11 cellular contexts compared by ENCODE assay signal in genomic region chr11:117621226-117621625, GRCh38.
DNase-seq lines count a peak whose midpoint lies in the region; ATAC-seq, FAIRE-seq and TF ChIP-seq lines count a peak whose summit lies in the region.
"Had no signal": no experiment of that assay in that cellular context is flagged by ENCODE, and none has a peak within 500 bp of the region (broad histone marks: within the 10 kb centered on the region; RNA-seq: fewer than 3 reads in every experiment).

No MANE protein-coding gene starts in this region.

- no peak overlapping the region for H2AFZ ChIP-seq in Karpas-422 (ENCODE audit: low read length)

- ATAC-seq in mucosa of descending colon, result no peak

- CTCF ChIA-PET in activated CD4-positive, alpha-beta memory T cell treated with anti-CD3 and anti-CD28 coated beads for 36 hours (lab: Charles Lee), result interaction anchor here (0.6 to 8.1 kb wide), 30 partner anchors 10 to 816 kb away, joined by 3 to 142 read pairs (median 3); no protein-coding TSS in a partner anchor
- CTCF ChIA-PET in activated CD4-positive, alpha-beta memory T cell treated with anti-CD3 and anti-CD28 coated beads, Interleukin-2, amount 10 ng/mL, durations not matched to agents 7 days and 5 days (lab: Charles Lee), result interaction anchor here (0.8 to 5.0 kb wide), 16 partner anchors 8 to 724 kb away, joined by 3 to 74 read pairs (median 4); no protein-coding TSS in a partner anchor

- no peaks in the 10 kb centered on the region for H3K9me2 ChIP-seq in Karpas-422 (replicated peaks; ENCODE audit: insufficient read depth, low read length)

- intact Hi-C loops in activated CD4-positive, alpha-beta memory T cell treated with anti-CD3 and anti-CD28 coated beads for 36 hours (cut with micrococcal nuclease), result loop anchor here (1.0 kb wide), 1 partner anchor 195 kb away; no protein-coding TSS in a partner anchor
- intact Hi-C loops in mucosa of descending colon (cut with DNase I, micrococcal nuclease), result no loop called here

- H3K4me3 Mint-ChIP-seq in activated CD4-positive, alpha-beta memory T cell treated with anti-CD3 and anti-CD28 coated beads for 36 hours, result no peak overlapping the region
- no peak overlapping the region for H3K4me3 Mint-ChIP-seq in activated CD4-positive, alpha-beta memory T cell treated with anti-CD3 and anti-CD28 coated beads, Interleukin-2, amount 10 ng/mL, durations not matched to agents 7 days and 5 days
- H3K4me3 Mint-ChIP-seq in chondrocyte (ENCODE audit: unreplicated experiment) (no peak overlapping the region), osteocyte (ENCODE audit: unreplicated experiment) (no peak overlapping the region)
- H3K4me3 Mint-ChIP-seq: activated naive CD8-positive, alpha-beta T cell treated with anti-CD3 and anti-CD28 coated beads, Interleukin-2, amount 10 ng/mL, durations not matched to agents 7 days and 5 days had no signal

- peaks cover 5% of the 10 kb centered on the region for H3K27me3 Mint-ChIP-seq in activated CD4-positive, alpha-beta memory T cell treated with anti-CD3 and anti-CD28 coated beads for 36 hours
- peaks cover 19% of the 10 kb centered on the region for H3K27me3 Mint-ChIP-seq in activated CD4-positive, alpha-beta memory T cell treated with anti-CD3 and anti-CD28 coated beads, Interleukin-2, amount 10 ng/mL, durations not matched to agents 7 days and 5 days
- H3K27me3 Mint-ChIP-seq in chondrocyte (ENCODE audit: low read depth), result peaks cover 29% of the 10 kb centered on the region
- peaks cover 25% of the 10 kb centered on the region for H3K27me3 Mint-ChIP-seq in osteocyte (ENCODE audit: unreplicated experiment)
- H3K27me3 Mint-ChIP-seq: activated naive CD8-positive, alpha-beta T cell treated with anti-CD3 and anti-CD28 coated beads, Interleukin-2, amount 10 ng/mL, durations not matched to agents 7 days and 5 days had no signal

- H3K9ac ChIP-seq in Karpas-422 (ENCODE audit: low read length), result no peak overlapping the region

- H3K27me3 ChIP-seq in Karpas-422 (ENCODE audit: low read length), result no peaks in the 10 kb centered on the region

- peak; percentile 41 for DNase-seq in activated CD4-positive, alpha-beta memory T cell treated with anti-CD3 and anti-CD28 coated beads for 36 hours
- DNase-seq in activated CD4-positive, alpha-beta memory T cell treated with anti-CD3 and anti-CD28 coated beads, Interleukin-2, amount 10 ng/mL, durations not matched to agents 7 days and 5 days, result no peak
- DNase-seq in Karpas-422 (peak; percentile 64), chondrocyte (ENCODE audit: low spot score) (no peak), osteocyte (ENCODE audit: extremely low spot score, unreplicated experiment) (no peak), mucosa of descending colon (no peak), nucleus accumbens (lab: John Stamatoyannopoulos, UW) (no peak), HTR-8/SVneo (ENCODE audit: insufficient read length, low spot score) (no peak)
- DNase-seq: activated naive CD8-positive, alpha-beta T cell treated with anti-CD3 and anti-CD28 coated beads, Interleukin-2, amount 10 ng/mL, durations not matched to agents 7 days and 5 days; DMS79 had no signal

- H3K36me3 ChIP-seq in Karpas-422 (ENCODE audit: insufficient read depth, low read length) (no peaks in the 10 kb centered on the region), mucosa of descending colon (ENCODE audit: low read depth) (no peaks in the 10 kb centered on the region)
- H3K36me3 ChIP-seq: suprapubic skin had no signal

- H3K4me2 ChIP-seq in Karpas-422 (ENCODE audit: low read depth, low read length, poor library complexity, severe bottlenecking), result no peak overlapping the region

- POLR2A ChIA-PET in activated CD4-positive, alpha-beta memory T cell treated with anti-CD3 and anti-CD28 coated beads for 36 hours (lab: Charles Lee), result no interaction called here
- POLR2A ChIA-PET in activated CD4-positive, alpha-beta memory T cell treated with anti-CD3 and anti-CD28 coated beads, Interleukin-2, amount 10 ng/mL, durations not matched to agents 7 days and 5 days (lab: Charles Lee), result no interaction called here

- no peaks in the 10 kb centered on the region for H3K79me2 ChIP-seq in Karpas-422 (ENCODE audit: low read length)

- H3K4me1 ChIP-seq in Karpas-422 (ENCODE audit: low read length), result peaks cover 13% of the 10 kb centered on the region
- no peaks in the 10 kb centered on the region for H3K4me1 ChIP-seq in mucosa of descending colon (ENCODE audit: low read depth)
- H3K4me1 ChIP-seq: suprapubic skin had no signal

- H3K9me3 ChIP-seq in Karpas-422 (ENCODE audit: low read length) (no peaks in the 10 kb centered on the region), mucosa of descending colon (peaks cover 6% of the 10 kb centered on the region)

- H3K36me3 Mint-ChIP-seq in activated CD4-positive, alpha-beta memory T cell treated with anti-CD3 and anti-CD28 coated beads for 36 hours, result no peaks in the 10 kb centered on the region
- H3K36me3 Mint-ChIP-seq in activated CD4-positive, alpha-beta memory T cell treated with anti-CD3 and anti-CD28 coated beads, Interleukin-2, amount 10 ng/mL, durations not matched to agents 7 days and 5 days (ENCODE audit: low read depth), result no peaks in the 10 kb centered on the region
- H3K36me3 Mint-ChIP-seq in chondrocyte (ENCODE audit: low read depth), result no peaks in the 10 kb centered on the region
- no peaks in the 10 kb centered on the region for H3K36me3 Mint-ChIP-seq in osteocyte (ENCODE audit: unreplicated experiment)
- H3K36me3 Mint-ChIP-seq: activated naive CD8-positive, alpha-beta T cell treated with anti-CD3 and anti-CD28 coated beads, Interleukin-2, amount 10 ng/mL, durations not matched to agents 7 days and 5 days had no signal

- no peaks in the 10 kb centered on the region for H4K20me1 ChIP-seq in Karpas-422 (ENCODE audit: insufficient read depth, low read depth, low read length)

- peak; percentile 70 for TF ChIP-seq CTCF in chondrocyte (IDR thresholded peaks at IDR 0.05)
- peak; percentile 37 for TF ChIP-seq CTCF in osteocyte (IDR thresholded peaks at IDR 0.05)
- TF ChIP-seq CTCF in mucosa of descending colon (IDR thresholded peaks at IDR 0.05), result no peak

- peaks cover 8% of the 10 kb centered on the region for H3K9me3 Mint-ChIP-seq in activated CD4-positive, alpha-beta memory T cell treated with anti-CD3 and anti-CD28 coated beads for 36 hours
- H3K9me3 Mint-ChIP-seq in activated CD4-positive, alpha-beta memory T cell treated with anti-CD3 and anti-CD28 coated beads, Interleukin-2, amount 10 ng/mL, durations not matched to agents 7 days and 5 days, result peaks cover 2% of the 10 kb centered on the region
- H3K9me3 Mint-ChIP-seq in chondrocyte (ENCODE audit: low read depth), result peaks cover 6% of the 10 kb centered on the region
- peaks cover 7% of the 10 kb centered on the region for H3K9me3 Mint-ChIP-seq in osteocyte (ENCODE audit: unreplicated experiment)

- no peaks in the 10 kb centered on the region for H3K4me1 Mint-ChIP-seq in activated CD4-positive, alpha-beta memory T cell treated with anti-CD3 and anti-CD28 coated beads for 36 hours (ENCODE audit: low read depth)
- H3K4me1 Mint-ChIP-seq in activated CD4-positive, alpha-beta memory T cell treated with anti-CD3 and anti-CD28 coated beads, Interleukin-2, amount 10 ng/mL, durations not matched to agents 7 days and 5 days, result no peaks in the 10 kb centered on the region
- no peaks in the 10 kb centered on the region for H3K4me1 Mint-ChIP-seq in chondrocyte (ENCODE audit: low read depth)
- no peaks in the 10 kb centered on the region for H3K4me1 Mint-ChIP-seq in osteocyte (ENCODE audit: unreplicated experiment)
- H3K4me1 Mint-ChIP-seq: activated naive CD8-positive, alpha-beta T cell treated with anti-CD3 and anti-CD28 coated beads, Interleukin-2, amount 10 ng/mL, durations not matched to agents 7 days and 5 days had no signal

- FAIRE-seq in HTR-8/SVneo (lab: Jason Lieb, UNC), result no peak

- no peak overlapping the region for H3K4me3 ChIP-seq in Karpas-422 (ENCODE audit: low read length)
- H3K4me3 ChIP-seq in mucosa of descending colon, result no peak overlapping the region
- H3K4me3 ChIP-seq: suprapubic skin had no signal

- no peak overlapping the region for H3K27ac ChIP-seq in Karpas-422 (ENCODE audit: low read length)
- H3K27ac ChIP-seq: suprapubic skin had no signal

- H3K27ac Mint-ChIP-seq in activated CD4-positive, alpha-beta memory T cell treated with anti-CD3 and anti-CD28 coated beads for 36 hours, result no peak overlapping the region
- H3K27ac Mint-ChIP-seq in activated CD4-positive, alpha-beta memory T cell treated with anti-CD3 and anti-CD28 coated beads, Interleukin-2, amount 10 ng/mL, durations not matched to agents 7 days and 5 days, result no peak overlapping the region
- H3K27ac Mint-ChIP-seq in chondrocyte (ENCODE audit: unreplicated experiment), result no peak overlapping the region
- no peak overlapping the region for H3K27ac Mint-ChIP-seq in osteocyte (ENCODE audit: unreplicated experiment)
- H3K27ac Mint-ChIP-seq: activated naive CD8-positive, alpha-beta T cell treated with anti-CD3 and anti-CD28 coated beads, Interleukin-2, amount 10 ng/mL, durations not matched to agents 7 days and 5 days had no signal

Comparison
In these comparisons a context has a peak if more than half of its experiments do, and no peak if none do; other contexts are left out.
1. DNase-seq: peak in activated CD4-positive, alpha-beta memory T cell treated with anti-CD3 and anti-CD28 coated beads for 36 hours (single experiment) and Karpas-422 (single experiment); none in activated CD4-positive, alpha-beta memory T cell treated with anti-CD3 and anti-CD28 coated beads, Interleukin-2, amount 10 ng/mL, durations not matched to agents 7 days and 5 days (single experiment), chondrocyte (single experiment), osteocyte (single experiment), mucosa of descending colon (0 of 3), nucleus accumbens (0 of 56) and HTR-8/SVneo (single experiment).